7 cellular contexts compared by ENCODE assay signal in the genomic region with DNA sequence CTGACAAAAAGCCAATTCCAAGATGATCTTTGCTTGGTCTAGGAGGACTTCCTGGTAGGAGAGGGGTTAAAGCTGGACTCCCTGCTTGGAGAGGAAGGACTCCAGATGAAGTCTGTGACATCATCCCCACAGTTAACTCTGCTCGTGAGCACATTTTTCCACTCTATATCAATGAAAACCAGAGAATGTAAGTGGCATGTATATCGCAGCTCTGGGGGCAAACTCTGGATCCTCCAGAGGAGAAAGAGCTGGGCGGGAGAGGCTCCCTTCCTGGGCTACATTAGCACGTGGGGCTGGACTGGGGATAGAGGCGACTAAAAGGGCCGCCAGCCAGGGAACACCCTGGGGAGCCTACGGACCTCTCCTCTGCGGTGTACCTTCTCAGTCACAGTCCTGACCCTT. TPM values are rescaled to one million over a fixed set of nuclear protein-coding genes. Genes with fewer than 3 reads are reported as not detected.
A peak's percentile ranks its signal among the peaks of the same experiment; 100 is the strongest.
DNase-seq lines count a peak whose midpoint lies in the region; ATAC-seq, FAIRE-seq and TF ChIP-seq lines count a peak whose summit lies in the region.

No MANE protein-coding gene starts in this region.

- H3K27ac Mint-ChIP-seq in activated B cell treated with CpG ODN at 0.5 μM for 24 hours (peak overlapping the region; percentile 96), Caco-2 (ENCODE audit: unreplicated experiment) (no peak overlapping the region)

- ATAC-seq in GM19023 (IDR thresholded peaks at IDR 0.05; ENCODE audit: unreplicated experiment) (peak; percentile 17), HG02852 (IDR thresholded peaks at IDR 0.05; ENCODE audit: unreplicated experiment) (peak; percentile 23), activated B cell treated with CpG ODN at 0.5 μM for 24 hours (ENCODE audit: low read depth) (peak; percentile 10)

- TF ChIP-seq CTCF in activated B cell treated with CpG ODN at 0.5 μM for 24 hours (IDR thresholded peaks at IDR 0.05) = no peak
- no peak for TF ChIP-seq CTCF in keratinocyte (optimal IDR thresholded peaks at IDR 0.05 in 1 of 3, IDR thresholded peaks at IDR 0.05 in 1 of 3, conservative IDR thresholded peaks at IDR 0.05 in 1 of 3; ENCODE audit: extremely low read depth in 1 of 3, insufficient read depth in 2 of 3, low read length in 3 of 3)
- no peak for TF ChIP-seq CTCF in vagina (IDR thresholded peaks at IDR 0.05)
- no peak for TF ChIP-seq CTCF in Caco-2 (IDR thresholded peaks at IDR 0.05; ENCODE audit: insufficient read depth in 1 of 2, low read depth in 1 of 2, low read length in 1 of 2, severe bottlenecking in 1 of 2, unreplicated experiment in 1 of 2)

- no peak for TF ChIP-seq POLR2A in vagina (IDR thresholded peaks at IDR 0.05)

- DNase-seq in activated B cell treated with CpG ODN at 0.5 μM for 24 hours (peak; percentile 41), keratinocyte (ENCODE audit: low read depth, low spot score) (no peak), vagina (ENCODE audit: extremely low spot score in 2 of 2) (no peak), Caco-2 (no peak), NCI-H187 (lab: John Stamatoyannopoulos, UW) (no peak)

- FAIRE-seq in keratinocyte (lab: Jason Lieb, UNC) = no peak

- peaks cover 14% of the 10 kb centered on the region for H3K36me3 Mint-ChIP-seq in activated B cell treated with CpG ODN at 0.5 μM for 24 hours (ENCODE audit: low read depth)
- peaks cover 17% of the 10 kb centered on the region for H3K36me3 Mint-ChIP-seq in Caco-2 (ENCODE audit: insufficient read depth, unreplicated experiment)

- no peaks in the 10 kb centered on the region for H3K9me1 ChIP-seq in keratinocyte (ENCODE audit: control insufficient read depth, extremely low read depth, insufficient read depth, low read length)

- H3K4me3 Mint-ChIP-seq in activated B cell treated with CpG ODN at 0.5 μM for 24 hours = peak overlapping the region; percentile 91
- H3K4me3 Mint-ChIP-seq in Caco-2 (ENCODE audit: unreplicated experiment) = no peak overlapping the region

- no TSS peak for BruUV-seq in Caco-2 (replicated peaks; lab: Mats Ljungman, UMichigan)

- H2AFZ ChIP-seq in keratinocyte (ENCODE audit: control insufficient read depth, low read length) = peak overlapping the region; percentile 5

- peaks cover 6 to 7% of the 10 kb centered on the region in 2 experiments for H3K36me3 ChIP-seq in keratinocyte (ENCODE audit: control insufficient read depth in 2 of 2, extremely low read depth in 1 of 2, insufficient read depth in 2 of 2, low read length in 2 of 2)
- no peaks in the 10 kb centered on the region for H3K36me3 ChIP-seq in vagina
- H3K36me3 ChIP-seq in Caco-2 (ENCODE audit: control insufficient read depth, insufficient read depth, low read length) = 0 out of 2 replicates have a peak, but pooled peaks cover 5% of the 10 kb centered on the region

- CTCF ChIA-PET in activated B cell treated with CpG ODN at 0.5 μM for 24 hours (lab: Charles Lee) = interaction anchor here (0.9 to 7.3 kb wide), 5 partner anchors 14 to 156 kb away, joined by 3 to 98 read pairs (median 4); a partner anchor contains a TSS
- CTCF ChIA-PET in Caco-2 (lab: Charles Lee) = no interaction called here

- H4K20me1 ChIP-seq in keratinocyte (ENCODE audit: control insufficient read depth, extremely low read depth, insufficient read depth, low read length) = no peaks in the 10 kb centered on the region

- H3K4me1 ChIP-seq in keratinocyte (ENCODE audit: control insufficient read depth, extremely low read depth, insufficient read depth, low read length) (peaks cover 51% of the 10 kb centered on the region), vagina (peaks cover 75% of the 10 kb centered on the region), Caco-2 (peaks cover 9% of the 10 kb centered on the region)

- POLR2A ChIA-PET in activated B cell treated with CpG ODN at 0.5 μM for 24 hours (lab: Charles Lee) = interaction anchor here (0.6 to 16.3 kb wide), 22 partner anchors 8 to 924 kb away, joined by 3 to 449 read pairs (median 5); a partner anchor contains a TSS
- POLR2A ChIA-PET in Caco-2 (lab: Charles Lee) = no interaction called here

- dilution Hi-C loops in keratinocyte (cut with MboI; ENCODE audit: extremely low pct_ligation_motif_present, low sequenced_read_pairs) = no loop called here

- H3K4me3 ChIP-seq in keratinocyte (ENCODE audit: control insufficient read depth in 2 of 3, extremely low read depth in 1 of 3, insufficient read depth in 2 of 3, low read depth in 1 of 3, low read length in 3 of 3) = no peak overlapping the region
- peak overlapping the region; percentile 32 to 40 for H3K4me3 ChIP-seq in vagina
- H3K4me3 ChIP-seq in Caco-2 (ENCODE audit: low read depth, low read length) = no peak overlapping the region

- no peaks in the 10 kb centered on the region for H3K27me3 Mint-ChIP-seq in activated B cell treated with CpG ODN at 0.5 μM for 24 hours
- H3K27me3 Mint-ChIP-seq in Caco-2 (ENCODE audit: insufficient read depth, unreplicated experiment) = no peaks in the 10 kb centered on the region

- no peaks in the 10 kb centered on the region for H3K27me3 ChIP-seq in keratinocyte (ENCODE audit: control insufficient read depth, extremely low read depth, insufficient read depth, low read length)
- H3K27me3 ChIP-seq in vagina = no peaks in the 10 kb centered on the region
- no peaks in the 10 kb centered on the region for H3K27me3 ChIP-seq in Caco-2 (replicated peaks; ENCODE audit: control insufficient read depth, insufficient read depth, low read length)

- H3K4me1 Mint-ChIP-seq in activated B cell treated with CpG ODN at 0.5 μM for 24 hours = peaks cover 73% of the 10 kb centered on the region
- H3K4me1 Mint-ChIP-seq in Caco-2 (ENCODE audit: low read depth, unreplicated experiment) = peaks cover 29% of the 10 kb centered on the region

- H3K4me2 ChIP-seq in keratinocyte (ENCODE audit: control insufficient read depth, extremely low read depth, insufficient read depth, low read depth, low read length) = peak overlapping the region; percentile 53

- intact Hi-C loops in activated B cell treated with CpG ODN at 0.5 μM for 24 hours (cut with micrococcal nuclease) = loop anchor here (1.0 to 5.0 kb wide), 5 partner anchors 25 to 366 kb away; a partner anchor contains a TSS
- intact Hi-C loops in vagina (cut with DNase I) = no loop called here
- intact Hi-C loops in Caco-2 (cut with micrococcal nuclease; ENCODE audit: unreplicated experiment) = no loop called here

- H3K9ac ChIP-seq in keratinocyte (ENCODE audit: control insufficient read depth, extremely low read depth, insufficient read depth, low read length) = no peak overlapping the region

- no peaks in the 10 kb centered on the region for H3K9me3 Mint-ChIP-seq in activated B cell treated with CpG ODN at 0.5 μM for 24 hours
- no peaks in the 10 kb centered on the region for H3K9me3 Mint-ChIP-seq in Caco-2 (ENCODE audit: unreplicated experiment)

- H3K9me3 ChIP-seq in keratinocyte (ENCODE audit: control insufficient read depth, low read depth, low read length) (no peaks in the 10 kb centered on the region), vagina (no peaks in the 10 kb centered on the region), Caco-2 (no peaks in the 10 kb centered on the region)

- H3K79me2 ChIP-seq in keratinocyte (ENCODE audit: control insufficient read depth, insufficient read depth, low read length) = no peaks in the 10 kb centered on the region

- H3K27ac ChIP-seq in keratinocyte (ENCODE audit: control insufficient read depth, insufficient read depth, low read length) = no peak overlapping the region
- peak overlapping the region; percentile 92 for H3K27ac ChIP-seq in vagina

RNA-seq across cellular contexts. Expression of a gene that starts 34.1 kb away (rescaled TPM):
- total RNA-seq in activated B cell treated with CpG ODN at 0.5 μM for 24 hours = 8.3 and 9.3 TPM in 2 replicates
- 0.64 to 1.1 TPM (median 0.92 TPM) in 3 replicates for polyA plus RNA-seq in keratinocyte
- not detected for polyA plus RNA-seq in keratinocyte (2011; ENCODE audit: low read depth)
- 0.23 and 0.82 TPM in 2 replicates for polyA plus RNA-seq in keratinocyte (2011; cell fraction: cytosol; rRNA removed)
- polyA plus RNA-seq in keratinocyte (2011; cell fraction: nucleus; rRNA removed) = 1.4 and 1.5 TPM in 2 replicates
- 0.45 and 1.7 TPM in 2 replicates for polyA plus RNA-seq in keratinocyte (2012; ENCODE audit: low replicate concordance)
- polyA minus RNA-seq in keratinocyte = 0.58 to 1.4 TPM (median 1.3 TPM) in 3 replicates
- 6.5 TPM for polyA minus RNA-seq in keratinocyte (2011; cell fraction: cytosol; rRNA and poly(A)+ RNA removed)
- polyA minus RNA-seq in keratinocyte (2011; cell fraction: nucleus; rRNA and poly(A)+ RNA removed) = 2.1 and 3.1 TPM in 2 replicates
- total RNA-seq in vagina = 33.1 TPM
- 0.59 and 1.8 TPM in 2 replicates for total RNA-seq in Caco-2 (2022)

RNA-seq across cellular contexts. Expression of a gene that starts 47.2 kb away (rescaled TPM):
- total RNA-seq in activated B cell treated with CpG ODN at 0.5 μM for 24 hours = 29.4 and 31.2 TPM in 2 replicates
- polyA plus RNA-seq in keratinocyte = 41.2 to 58.1 TPM (median 53.5 TPM) in 3 replicates
- 3.8 TPM for polyA plus RNA-seq in keratinocyte (2011; ENCODE audit: low read depth)
- 49.1 and 57.0 TPM in 2 replicates for polyA plus RNA-seq in keratinocyte (2011; cell fraction: cytosol; rRNA removed)
- polyA plus RNA-seq in keratinocyte (2011; cell fraction: nucleus; rRNA removed) = 17.6 and 24.7 TPM in 2 replicates
- polyA plus RNA-seq in keratinocyte (2012; ENCODE audit: low replicate concordance) = 31.2 and 45.0 TPM in 2 replicates
- polyA minus RNA-seq in keratinocyte = 31.3 to 46.1 TPM (median 45.4 TPM) in 3 replicates
- 34.9 TPM for polyA minus RNA-seq in keratinocyte (2011; cell fraction: cytosol; rRNA and poly(A)+ RNA removed)
- polyA minus RNA-seq in keratinocyte (2011; cell fraction: nucleus; rRNA and poly(A)+ RNA removed) = 3.7 and 4.8 TPM in 2 replicates
- 24.3 TPM for total RNA-seq in vagina
- total RNA-seq in Caco-2 (2022) = 33.1 and 39.3 TPM in 2 replicates

RNA-seq across cellular contexts. Expression of a gene that starts 59.1 kb away (rescaled TPM):
- total RNA-seq in activated B cell treated with CpG ODN at 0.5 μM for 24 hours (49.3 and 63.4 TPM in 2 replicates), vagina (43.0 TPM), Caco-2 (2022) (52.0 and 52.8 TPM in 2 replicates)
- 18.9 to 28.8 TPM (median 22.6 TPM) in 3 replicates for polyA plus RNA-seq in keratinocyte
- polyA plus RNA-seq in keratinocyte (2011; ENCODE audit: low read depth) = 25.6 TPM
- polyA plus RNA-seq in keratinocyte (2011; cell fraction: cytosol; rRNA removed) = 16.4 and 23.0 TPM in 2 replicates
- 60.2 and 66.6 TPM in 2 replicates for polyA plus RNA-seq in keratinocyte (2011; cell fraction: nucleus; rRNA removed)
- 20.3 and 26.1 TPM in 2 replicates for polyA plus RNA-seq in keratinocyte (2012; ENCODE audit: low replicate concordance)
- polyA minus RNA-seq in keratinocyte = 20.7 to 57.0 TPM (median 32.0 TPM) in 3 replicates
- 24.7 TPM for polyA minus RNA-seq in keratinocyte (2011; cell fraction: cytosol; rRNA and poly(A)+ RNA removed)
- 19.8 and 26.3 TPM in 2 replicates for polyA minus RNA-seq in keratinocyte (2011; cell fraction: nucleus; rRNA and poly(A)+ RNA removed)

Comparison
In these comparisons a context has a peak if more than half of its experiments do, and no peak if none do; other contexts are left out.
1. H3K4me3 ChIP-seq: peak in vagina (2 of 2); none in keratinocyte (0 of 3) and Caco-2 (single experiment).
2. Peak in every context shown above with its lines, with median percentiles within 50 percentile points of each other: ATAC-seq.